ENCODE assay signal across 1 cellular context in genomic region chr11:65572356-65573043, GRCh38.
TF ChIP-seq lines count a peak whose summit lies in the region.

FAM89B (plus strand) TSS chr11:65572538; CDS start chr11:65572670, 132 bp downstream.

TF ChIP-seq in IMR-90, 13 proteins besides CTCF, POLR2A, EP300 and RAD21:
- TF ChIP-seq SMC3 (IDR thresholded peaks at IDR 0.05; ENCODE audit: low read depth, low read length): no peak
- TF ChIP-seq USF2 (IDR thresholded peaks at IDR 0.05; ENCODE audit: low read depth, low read length): no peak
- no peak for TF ChIP-seq BHLHE40 (IDR thresholded peaks at IDR 0.05; ENCODE audit: low read depth, low read length)
- no peak for TF ChIP-seq CEBPB (IDR thresholded peaks at IDR 0.05; ENCODE audit: low read depth, low read length)
- no peak for TF ChIP-seq MAFK (IDR thresholded peaks at IDR 0.05; ENCODE audit: low read depth, low read length)
- TF ChIP-seq MAZ (IDR thresholded peaks at IDR 0.05; ENCODE audit: borderline replicate concordance, low read depth, low read length): peak; percentile 72; the same call in 1 of the 2 replicates
- no peak for TF ChIP-seq NFE2L2 (IDR thresholded peaks at IDR 0.05; ENCODE audit: low read depth, low read length)
- no peak for TF ChIP-seq CHD1 (IDR thresholded peaks at IDR 0.05; ENCODE audit: low read depth, low read length)
- no peak for TF ChIP-seq RFX5 (IDR thresholded peaks at IDR 0.05; ENCODE audit: low read depth, low read length)
- TF ChIP-seq ELK1 (IDR thresholded peaks at IDR 0.05; ENCODE audit: borderline replicate concordance, low read depth, low read length): no peak
- no peak for TF ChIP-seq FOS (IDR thresholded peaks at IDR 0.05; ENCODE audit: low read depth, low read length)
- TF ChIP-seq RCOR1 (IDR thresholded peaks at IDR 0.05; ENCODE audit: insufficient replicate concordance, low read length): no peak
- peak; percentile 64 for TF ChIP-seq MXI1 (IDR thresholded peaks at IDR 0.05; ENCODE audit: borderline replicate concordance, low read depth, low read length)
